Comparison of ENCODE assay signal across 1 cellular context in the genomic region with DNA sequence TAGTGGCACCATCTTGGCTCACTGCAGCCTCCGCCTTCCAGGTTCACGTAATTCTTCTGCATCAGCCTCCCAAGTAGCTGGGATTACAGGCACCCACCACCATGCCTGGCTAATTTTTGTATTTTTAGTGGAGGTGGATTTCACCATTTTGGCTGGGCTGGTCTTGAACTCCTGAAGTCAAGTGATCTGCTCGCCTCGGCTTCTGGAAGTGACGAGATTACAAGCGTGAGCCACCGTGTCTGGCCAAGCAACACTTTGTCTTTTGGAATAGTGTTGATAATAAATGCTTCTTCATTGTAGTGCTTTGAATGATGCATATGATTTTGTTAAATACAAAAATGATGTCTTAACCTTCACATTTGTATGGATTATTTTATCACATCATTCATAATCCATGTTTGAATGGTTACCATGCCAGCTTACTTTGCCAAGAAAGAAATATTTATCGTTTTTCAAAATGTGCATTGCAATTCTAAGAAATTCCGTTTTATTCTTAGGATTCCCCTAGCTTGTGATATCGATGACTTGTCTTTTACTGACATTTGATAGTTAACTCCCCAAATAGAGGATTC.
TF ChIP-seq lines count a peak whose summit lies in the region.

No MANE protein-coding gene starts in this region.

TF ChIP-seq in GM23338, 12 proteins besides CTCF, POLR2A, EP300 and RAD21 (continued from another document):
- no peak for TF ChIP-seq ZNF462 (CRISPR knock-in tag; IDR thresholded peaks at IDR 0.05)
- no peak for TF ChIP-seq POLR2AphosphoS5 (IDR thresholded peaks at IDR 0.05; ENCODE audit: low read depth)
- no peak for TF ChIP-seq EZH2 (IDR thresholded peaks at IDR 0.05; ENCODE audit: low read depth, unreplicated experiment)
- TF ChIP-seq ZNF331 (CRISPR knock-in tag; IDR thresholded peaks at IDR 0.05; ENCODE audit: low read depth) = no peak
- no peak for TF ChIP-seq CREB1 (CRISPR knock-in tag; IDR thresholded peaks at IDR 0.05; ENCODE audit: low read depth)
- no peak for TF ChIP-seq REST (IDR thresholded peaks at IDR 0.05; ENCODE audit: unreplicated experiment)
- TF ChIP-seq ZNF114 (CRISPR knock-in tag; IDR thresholded peaks at IDR 0.05) = no peak
